18 cellular contexts compared by ENCODE assay signal in genomic region chr4:9132849-9133248, GRCh38. TPM values are rescaled to one million over a fixed set of nuclear protein-coding genes. Genes with fewer than 3 reads are reported as not detected.
"Had no signal": no experiment of that assay in that cellular context is flagged by ENCODE, and none has a peak within 500 bp of the region (broad histone marks: within the 10 kb centered on the region; RNA-seq: fewer than 3 reads in every experiment).

No MANE protein-coding gene starts in this region.

RNA-seq across cellular contexts. Expression of gene FAM90A26, which starts 37.4 kb away (rescaled TPM):
- total RNA-seq: activated naive CD4-positive, alpha-beta T cell treated with anti-CD3 and anti-CD28 coated beads for 36 hours; activated naive CD4-positive, alpha-beta T cell treated with anti-CD3 and anti-CD28 coated beads, Interleukin-2, amount 50 U/mL, for 72 hours; activated naive CD8-positive, alpha-beta T cell treated with anti-CD3 and anti-CD28 coated beads for 36 hours; activated naive CD8-positive, alpha-beta T cell treated with anti-CD3 and anti-CD28 coated beads, Interleukin-2, amount 10 ng/mL, durations not matched to agents 7 days and 5 days; activated T-cell treated with anti-CD3 and anti-CD28 coated beads, Interleukin-2, amount 50 U/mL, for 72 hours; activated T-helper 1 cell treated with anti-CD3 and anti-CD28 coated beads, Interleukin-12 subunit alpha, Interleukin-12 subunit beta, Interleukin-2, Interleukin-4 antibody, amounts not matched to agents 30 ng/mL and 10 ng/mL and 1 ng/mL, durations not matched to agents 14 hours and 24 hours and 36 hours; activated T-helper 17 cell treated with anti-CD3 and anti-CD28 coated beads, Interleukin-2, amount 50 U/mL, for 72 hours; activated T-helper 2 cell treated with anti-CD3 and anti-CD28 coated beads, Interferon-gamma antibody, Interleukin-2, Interleukin-4, amounts not matched to agents 10 μg/mL and 5 μg/mL and 100 μg/mL, durations not matched to agents 14 hours and 24 hours and 36 hours; adrenal gland; aorta; ascending aorta; astrocyte; body of pancreas; breast epithelium; bronchial epithelial cell; cardiac muscle cell; cerebellum; chondrocyte had no signal
